Comparison of ENCODE assay signal across 14 cellular contexts in genomic region chr7:131540491-131541162, GRCh38. TPM values are rescaled to one million over a fixed set of nuclear protein-coding genes. Genes with fewer than 3 reads are reported as not detected.
DNase-seq lines count a peak whose midpoint lies in the region; ATAC-seq, FAIRE-seq and TF ChIP-seq lines count a peak whose summit lies in the region.
"Had no signal": no experiment of that assay in that cellular context is flagged by ENCODE, and none has a peak within 500 bp of the region (broad histone marks: within the 10 kb centered on the region; RNA-seq: fewer than 3 reads in every experiment).

No MANE protein-coding gene starts in this region.

- no peaks in the 10 kb centered on the region for H3K4me1 Mint-ChIP-seq in activated CD4-positive, alpha-beta memory T cell treated with anti-CD3 and anti-CD28 coated beads for 36 hours (ENCODE audit: low read depth)
- H3K4me1 Mint-ChIP-seq: activated naive CD8-positive, alpha-beta T cell treated with anti-CD3 and anti-CD28 coated beads, Interleukin-2, amount 50 U/mL, for 24 hours had no signal

- no peak overlapping the region for H3K4me3 Mint-ChIP-seq in activated CD4-positive, alpha-beta memory T cell treated with anti-CD3 and anti-CD28 coated beads for 36 hours
- H3K4me3 Mint-ChIP-seq: activated naive CD8-positive, alpha-beta T cell treated with anti-CD3 and anti-CD28 coated beads, Interleukin-2, amount 50 U/mL, for 24 hours; T-cell had no signal

- POLR2A ChIA-PET in activated CD4-positive, alpha-beta memory T cell treated with anti-CD3 and anti-CD28 coated beads for 36 hours (lab: Charles Lee), result no interaction called here

- no peaks in the 10 kb centered on the region for H3K36me3 ChIP-seq in pancreas
- H3K36me3 ChIP-seq: MG63 had no signal

- H3K27ac ChIP-seq in pancreas, result peak overlapping the region; percentile 60 to 78 (median 72)

- CTCF ChIA-PET in activated CD4-positive, alpha-beta memory T cell treated with anti-CD3 and anti-CD28 coated beads for 36 hours (lab: Charles Lee), result no interaction called here

- no peaks in the 10 kb centered on the region for H3K9me3 ChIP-seq in pancreas
- H3K9me3 ChIP-seq: MG63 had no signal

- H3K27me3 ChIP-seq in pancreas, result no peaks in the 10 kb centered on the region
- H3K27me3 ChIP-seq: MG63 had no signal

- no peaks in the 10 kb centered on the region for H3K36me3 Mint-ChIP-seq in activated CD4-positive, alpha-beta memory T cell treated with anti-CD3 and anti-CD28 coated beads for 36 hours
- H3K36me3 Mint-ChIP-seq: T-cell had no signal

- intact Hi-C loops in left ventricle myocardium superior (cut with micrococcal nuclease) (no loop called here), pancreas (cut with DNase I) (no loop called here)
- intact Hi-C loops in activated CD4-positive, alpha-beta memory T cell treated with anti-CD3 and anti-CD28 coated beads for 36 hours (cut with micrococcal nuclease), result no loop called here

- DNase-seq in COLO668 (lab: John Stamatoyannopoulos, UW; ENCODE audit: unreplicated experiment), result peak; percentile 12
- DNase-seq in astrocyte of the cerebellum (ENCODE audit: low read depth), result no peak
- peak; percentile 48 for DNase-seq in left ventricle myocardium superior
- DNase-seq in pancreas, result peak; percentile 76 to 93 (median 91)
- DNase-seq in NCI-H82 (lab: John Stamatoyannopoulos, UW), result no peak
- DNase-seq in activated CD4-positive, alpha-beta memory T cell treated with anti-CD3 and anti-CD28 coated beads for 36 hours, result no peak
- no peak for DNase-seq in stimulated activated CD4-positive, alpha-beta T cell treated with anti-CD3 and anti-CD28 coated beads, Interleukin-4, amount 100 ng/mL, for 1 hour
- DNase-seq: activated naive CD8-positive, alpha-beta T cell treated with anti-CD3 and anti-CD28 coated beads, Interleukin-2, amount 50 U/mL, for 24 hours; GDM1; GOT3; kidney glomerular epithelial cell; MG63; T-cell had no signal

- no peak for FAIRE-seq in pancreas (lab: Jason Lieb, UNC)

- ATAC-seq in left ventricle myocardium superior (peak; percentile 7), pancreas (peak; percentile 74 to 81 (median 79)), HG03442 (IDR thresholded peaks at IDR 0.05; ENCODE audit: unreplicated experiment) (no peak)
- ATAC-seq: activated naive CD8-positive, alpha-beta T cell treated with anti-CD3 and anti-CD28 coated beads, Interleukin-2, amount 50 U/mL, for 24 hours; T-cell had no signal

- H3K27me3 Mint-ChIP-seq in activated CD4-positive, alpha-beta memory T cell treated with anti-CD3 and anti-CD28 coated beads for 36 hours, result no peaks in the 10 kb centered on the region
- H3K27me3 Mint-ChIP-seq: activated naive CD8-positive, alpha-beta T cell treated with anti-CD3 and anti-CD28 coated beads, Interleukin-2, amount 50 U/mL, for 24 hours had no signal

- in situ Hi-C loops in astrocyte of the cerebellum (cut with HindIII; ENCODE audit: low sequenced_read_pairs), result no loop called here

- peaks cover 48 to 71% (median 57%) of the 10 kb centered on the region in 3 donors for H3K4me1 ChIP-seq in pancreas

- 9 to 14% methylated on average over 18 of the region's 18 CpGs for WGBS in pancreas, 2 donors

- H3K4me3 ChIP-seq in astrocyte of the cerebellum (ENCODE audit: low read depth, low read length) (no peak overlapping the region), pancreas (no peak overlapping the region)
- H3K4me3 ChIP-seq: MG63 had no signal

- no peaks in the 10 kb centered on the region for H3K9me3 Mint-ChIP-seq in activated CD4-positive, alpha-beta memory T cell treated with anti-CD3 and anti-CD28 coated beads for 36 hours
- H3K9me3 Mint-ChIP-seq: activated naive CD8-positive, alpha-beta T cell treated with anti-CD3 and anti-CD28 coated beads, Interleukin-2, amount 50 U/mL, for 24 hours; T-cell had no signal

- peak; percentile 17 for TF ChIP-seq CTCF in astrocyte of the cerebellum (IDR thresholded peaks at IDR 0.05; ENCODE audit: low read depth, low read length, missing control alignments)
- peak in 2 of 4 donors; percentile 11 to 37 for TF ChIP-seq CTCF in pancreas (IDR thresholded peaks at IDR 0.05)

- no peak overlapping the region for H3K27ac Mint-ChIP-seq in activated CD4-positive, alpha-beta memory T cell treated with anti-CD3 and anti-CD28 coated beads for 36 hours
- H3K27ac Mint-ChIP-seq: activated naive CD8-positive, alpha-beta T cell treated with anti-CD3 and anti-CD28 coated beads, Interleukin-2, amount 50 U/mL, for 24 hours; T-cell had no signal

RNA-seq across cellular contexts. Expression of gene PODXL, which starts 15.8 kb away (rescaled TPM):
- total RNA-seq in left ventricle myocardium superior (61.2 TPM), pancreas (10 to 100 TPM; 33.2 to 71.5 (median 41.4) TPM)
- 10 to 100 TPM; 23.0 to 26.3 TPM for polyA plus RNA-seq in pancreas
- 1 to 10 TPM in 1 of 2 experiments, under 1 TPM in 1; 0.62 to 1.3 TPM for total RNA-seq in activated CD4-positive, alpha-beta memory T cell treated with anti-CD3 and anti-CD28 coated beads for 36 hours

Comparison
In these comparisons a context has a peak if more than half of its experiments do, and no peak if none do; other contexts are left out.
1. DNase-seq: peak in COLO668 (single experiment), left ventricle myocardium superior (single experiment) and pancreas (6 of 6); none in astrocyte of the cerebellum (single experiment), NCI-H82 (single experiment), activated CD4-positive, alpha-beta memory T cell treated with anti-CD3 and anti-CD28 coated beads for 36 hours (single experiment) and stimulated activated CD4-positive, alpha-beta T cell treated with anti-CD3 and anti-CD28 coated beads, Interleukin-4, amount 100 ng/mL, for 1 hour (single experiment).
2. RNA of gene PODXL, which starts 15.8 kb away (total RNA-seq): 61.2 TPM in left ventricle myocardium superior (single experiment) and 33.2 to 71.5 TPM in pancreas; 0.62 to 1.3 TPM in activated CD4-positive, alpha-beta memory T cell treated with anti-CD3 and anti-CD28 coated beads for 36 hours; every median in the first group is over 10 times any median in the second.